In genomic region chr7:112937651-112938390, GRCh38 we compare ENCODE assay signal across 8 cellular contexts.
DNase-seq lines count a peak whose midpoint lies in the region; ATAC-seq and TF ChIP-seq lines count a peak whose summit lies in the region.

No MANE protein-coding gene starts in this region.

- H4K20me1 ChIP-seq in DND-41 (ENCODE audit: insufficient read depth, low read length): no peaks in the 10 kb centered on the region; the same call in 1 of the 2 replicates

- H3K9me3 ChIP-seq in DND-41 (ENCODE audit: insufficient read depth, low read length, severe bottlenecking) (no peaks in the 10 kb centered on the region), upper lobe of left lung (no peaks in the 10 kb centered on the region)

- no peak overlapping the region for H2AFZ ChIP-seq in DND-41 (ENCODE audit: low read depth, low read length)

- H3K27me3 Mint-ChIP-seq in central memory CD8-positive, alpha-beta T cell: no peaks in the 10 kb centered on the region
- H3K27me3 Mint-ChIP-seq in nephron (ENCODE audit: low read depth): no peaks in the 10 kb centered on the region
- no peaks in the 10 kb centered on the region for H3K27me3 Mint-ChIP-seq in chondrocyte (ENCODE audit: low read depth)

- ATAC-seq in DND-41 (ENCODE audit: insufficient read depth, low read depth) (no peak), upper lobe of left lung (ENCODE audit: low FRiP score in 2 of 2) (no peak), GM19452 (IDR thresholded peaks at IDR 0.05; ENCODE audit: unreplicated experiment) (no peak)
- no peak for ATAC-seq in central memory CD8-positive, alpha-beta T cell (replicated peaks; ENCODE audit: extremely low read depth, poor library complexity, severe bottlenecking)

- H3K9ac ChIP-seq in DND-41 (ENCODE audit: low read depth, low read length): peak overlapping the region; percentile 63; the same call in 1 of the 2 replicates

- TF ChIP-seq CTCF in DND-41 (IDR thresholded peaks at IDR 0.05; ENCODE audit: borderline replicate concordance, extremely low read depth, low read length, poor library complexity, severe bottlenecking): no peak
- TF ChIP-seq CTCF in nephron (IDR thresholded peaks at IDR 0.05; ENCODE audit: unreplicated experiment in 3 of 3): no peak
- no peak for TF ChIP-seq CTCF in upper lobe of left lung (IDR thresholded peaks at IDR 0.05)
- TF ChIP-seq CTCF in chondrocyte (IDR thresholded peaks at IDR 0.05): no peak

- no peaks in the 10 kb centered on the region for H3K9me3 Mint-ChIP-seq in central memory CD8-positive, alpha-beta T cell
- H3K9me3 Mint-ChIP-seq in nephron: no peaks in the 10 kb centered on the region
- H3K9me3 Mint-ChIP-seq in chondrocyte (ENCODE audit: low read depth): no peaks in the 10 kb centered on the region

- TF ChIP-seq EP300 in upper lobe of left lung (IDR thresholded peaks at IDR 0.05): no peak

- H3K27me3 ChIP-seq in DND-41 (ENCODE audit: insufficient read depth, low read length, poor library complexity) (no peaks in the 10 kb centered on the region), upper lobe of left lung (no peaks in the 10 kb centered on the region)

- H3K4me1 Mint-ChIP-seq in central memory CD8-positive, alpha-beta T cell: peaks cover 44% of the 10 kb centered on the region
- H3K4me1 Mint-ChIP-seq in nephron (peaks cover 25% of the 10 kb centered on the region), chondrocyte (ENCODE audit: low read depth) (peaks cover 24% of the 10 kb centered on the region)

- peak overlapping the region; percentile 85 for H3K4me3 Mint-ChIP-seq in central memory CD8-positive, alpha-beta T cell
- peak overlapping the region; percentile 84 to 89 (median 87) for H3K4me3 Mint-ChIP-seq in nephron
- H3K4me3 Mint-ChIP-seq in chondrocyte (ENCODE audit: unreplicated experiment): no peak overlapping the region

- peaks cover 10% of the 10 kb centered on the region for H3K36me3 Mint-ChIP-seq in central memory CD8-positive, alpha-beta T cell (ENCODE audit: insufficient read depth)
- H3K36me3 Mint-ChIP-seq in nephron (ENCODE audit: low read depth) (peaks cover 17% of the 10 kb centered on the region), chondrocyte (ENCODE audit: low read depth) (peaks cover 3% of the 10 kb centered on the region)

- H3K27ac ChIP-seq in DND-41 (ENCODE audit: low read length) (peak overlapping the region; percentile 67; the same call in 1 of the 2 replicates), upper lobe of left lung (no peak overlapping the region)

- TF ChIP-seq POLR2A in upper lobe of left lung (IDR thresholded peaks at IDR 0.05): no peak

- DNase-seq in DND-41 (no peak), M059J (ENCODE audit: low read depth) (peak; percentile 35), upper lobe of left lung (no peak), globus pallidus (ENCODE audit: low spot score) (no peak), chondrocyte (ENCODE audit: low spot score) (no peak)
- no peak for DNase-seq in central memory CD8-positive, alpha-beta T cell (ENCODE audit: low spot score in 2 of 2)

- H3K36me3 ChIP-seq in DND-41 (ENCODE audit: insufficient read depth, low read length): no peaks in the 10 kb centered on the region; the same call in 1 of the 2 replicates
- no peaks in the 10 kb centered on the region for H3K36me3 ChIP-seq in upper lobe of left lung

- peak overlapping the region; percentile 80 for H3K4me2 ChIP-seq in DND-41 (ENCODE audit: insufficient read depth, low read length)

- H3K4me1 ChIP-seq in DND-41 (ENCODE audit: insufficient read depth, low read length): peaks cover 38% of the 10 kb centered on the region
- H3K4me1 ChIP-seq in upper lobe of left lung: peaks cover 17 to 23% (median 18%) of the 10 kb centered on the region in 4 donors

- 74 to 83% methylated on average over 3 of the region's 3 CpGs for WGBS in upper lobe of left lung, 2 donors

- no peak overlapping the region for H3K27ac Mint-ChIP-seq in central memory CD8-positive, alpha-beta T cell (ENCODE audit: low read depth)
- H3K27ac Mint-ChIP-seq in nephron (peak overlapping the region; percentile 90 to 96 (median 94)), chondrocyte (ENCODE audit: unreplicated experiment) (no peak overlapping the region)

- H3K4me3 ChIP-seq in DND-41 (ENCODE audit: low read depth in 1 of 2, low read length in 2 of 2): peak overlapping the region; percentile 74 to 76
- H3K4me3 ChIP-seq in upper lobe of left lung: peak overlapping the region in 1 of 4 donors; percentile 71

- H3K79me2 ChIP-seq in DND-41 (ENCODE audit: insufficient read depth, low read length): peaks cover 58% of the 10 kb centered on the region

Comparison
In these comparisons a context has a peak if more than half of its experiments do, and no peak if none do; other contexts are left out.
1. H3K27ac Mint-ChIP-seq: peak in nephron (3 of 3); none in central memory CD8-positive, alpha-beta T cell (single experiment) and chondrocyte (single experiment).